Comparison of ENCODE assay signal across 8 cellular contexts in genomic region chr20:51563597-51564332, GRCh38. TPM values are rescaled to one million over a fixed set of nuclear protein-coding genes. Genes with fewer than 3 reads are reported as not detected.
DNase-seq lines count a peak whose midpoint lies in the region; ATAC-seq and TF ChIP-seq lines count a peak whose summit lies in the region.

No MANE protein-coding gene starts in this region.

- TF ChIP-seq CTCF in lung (IDR thresholded peaks at IDR 0.05; ENCODE audit: control extremely low read depth, extremely low read depth) (no peak), thyroid gland (IDR thresholded peaks at IDR 0.05) (peak in 1 of 6 experiments; percentile 5)

- H3K4me1 ChIP-seq in duodenal mucosa (ENCODE audit: control insufficient read depth in 1 of 2, insufficient read depth in 2 of 2, low read length in 2 of 2): peaks cover 34 to 46% of the 10 kb centered on the region in 2 donors
- peaks cover 0 to 10% of the 10 kb centered on the region in 2 donors for H3K4me1 ChIP-seq in lung (ENCODE audit: control insufficient read depth in 2 of 2, insufficient read depth in 2 of 2, low read length in 2 of 2)
- peaks cover 12 to 30% of the 10 kb centered on the region in 2 donors for H3K4me1 ChIP-seq in thyroid gland

- H3K36me3 ChIP-seq in duodenal mucosa (ENCODE audit: control insufficient read depth in 1 of 2, insufficient read depth in 2 of 2, low read length in 2 of 2) (no peaks in the 10 kb centered on the region), lung (ENCODE audit: control insufficient read depth in 2 of 2, insufficient read depth in 2 of 2, low read length in 2 of 2) (no peaks in the 10 kb centered on the region), thyroid gland (no peaks in the 10 kb centered on the region)

- H3K27me3 ChIP-seq in duodenal mucosa (ENCODE audit: control insufficient read depth in 1 of 2, insufficient read depth in 2 of 2, low read length in 2 of 2): peaks cover 42 to 44% of the 10 kb centered on the region in 2 donors
- H3K27me3 ChIP-seq in lung (ENCODE audit: control insufficient read depth, insufficient read depth): no peaks in the 10 kb centered on the region
- H3K27me3 ChIP-seq in thyroid gland: no peaks in the 10 kb centered on the region

- TF ChIP-seq POLR2A in thyroid gland (IDR thresholded peaks at IDR 0.05): no peak

- 36 to 52% methylated on average over 15 of the region's 15 CpGs for WGBS in lung, 2 donors
- 34 to 47% methylated on average over 8 to 12 of the region's 15 CpGs for WGBS in thyroid gland, 2 donors

- peak; percentile 49 for DNase-seq in NCI-H82 (lab: John Stamatoyannopoulos, UW)
- no peak for DNase-seq in NCI-H82 treated with DMSO at 0.1 percent for 48 hours (lab: John Stamatoyannopoulos, UW; ENCODE audit: unreplicated experiment)
- peak; percentile 97 for DNase-seq in RPMI7951 (ENCODE audit: low read depth)
- DNase-seq in lung (ENCODE audit: low spot score): peak; percentile 36
- DNase-seq in thyroid gland: peak; percentile 49 to 50

- peak overlapping the region; percentile 60 for H3K27ac ChIP-seq in duodenal mucosa (ENCODE audit: low read depth, low read length)
- H3K27ac ChIP-seq in lung (ENCODE audit: low read depth in 1 of 2, low read length in 1 of 2): peak overlapping the region; percentile 23 to 38
- H3K27ac ChIP-seq in thyroid gland: peak overlapping the region in 2 of 3 donors; percentile 77 to 82

- H3K9me3 ChIP-seq in duodenal mucosa (ENCODE audit: control insufficient read depth in 1 of 2, low read length in 2 of 2): no peaks in the 10 kb centered on the region
- H3K9me3 ChIP-seq in lung (ENCODE audit: control insufficient read depth in 2 of 2, insufficient read depth in 1 of 2, low read length in 1 of 2): no peaks in the 10 kb centered on the region
- H3K9me3 ChIP-seq in thyroid gland: no peaks in the 10 kb centered on the region

- no peak overlapping the region for H3K9ac ChIP-seq in duodenal mucosa (ENCODE audit: low read depth in 1 of 2, low read length in 2 of 2)

- H3K4me3 ChIP-seq in duodenal mucosa (ENCODE audit: low read depth in 1 of 2, low read length in 2 of 2): no peak overlapping the region
- H3K4me3 ChIP-seq in lung: no peak overlapping the region
- H3K4me3 ChIP-seq in thyroid gland (replicated peaks in 1 of 3): peak overlapping the region in 1 of 3 donors; percentile 34

- peak; percentile 39 for ATAC-seq in lung (ENCODE audit: insufficient read depth, low FRiP score)
- no peak for ATAC-seq in GM19397 (IDR thresholded peaks at IDR 0.05; ENCODE audit: unreplicated experiment)
- no peak for ATAC-seq in HG03457 (IDR thresholded peaks at IDR 0.05; ENCODE audit: unreplicated experiment)

- intact Hi-C loops in thyroid gland (cut with DNase I): no loop called here

RNA-seq across cellular contexts. Expression of gene NFATC2, which starts 21.2 kb away (rescaled TPM):
- 3.0 and 3.4 TPM in 2 replicates for total RNA-seq in RPMI7951 (2014; rRNA removed; shearing (Covaris generic))
- total RNA-seq in lung: 1 to 10 TPM; 8.0 to 8.7 TPM
- polyA plus RNA-seq in lung: 1 to 10 TPM; 1.3 to 1.5 TPM
- 10 to 100 TPM in 1 of 4 donors, 1 to 10 TPM in 3; 7.5 to 12.6 (median 8.5) TPM for total RNA-seq in thyroid gland
